In the genomic region with DNA sequence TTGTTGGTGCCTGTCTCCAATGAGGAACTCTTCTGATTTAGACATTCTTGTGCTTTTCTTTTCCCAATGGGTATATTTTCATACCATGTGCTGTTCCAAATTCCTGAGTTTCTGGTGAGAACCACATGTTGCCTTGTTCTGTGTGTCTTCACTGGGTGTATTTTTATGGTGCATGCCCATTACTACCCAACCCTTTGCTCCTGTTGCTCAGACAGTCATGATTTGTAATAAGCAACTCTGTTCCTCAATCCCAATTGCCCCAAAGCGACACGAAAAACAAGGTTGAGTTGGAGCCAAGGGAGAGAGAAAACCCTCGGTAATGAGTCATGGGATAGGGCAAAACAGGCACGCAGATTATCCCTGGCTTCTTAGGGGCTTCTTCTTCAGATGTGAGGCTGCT, we compare ENCODE assay signal across 27 cellular contexts.
DNase-seq lines count a peak whose midpoint lies in the region; ATAC-seq, FAIRE-seq and TF ChIP-seq lines count a peak whose summit lies in the region.
"Had no signal": no experiment of that assay in that cellular context is flagged by ENCODE, and none has a peak within 500 bp of the region (broad histone marks: within the 10 kb centered on the region; RNA-seq: fewer than 3 reads in every experiment).

No MANE protein-coding gene starts in this region.

- no peak for FAIRE-seq in H1 (lab: Jason Lieb, UNC)
- FAIRE-seq: A549, D721Med, GM19239, HTR-8/SVneo, RCC 7860 had no signal

- no peak overlapping the region for H3K14ac ChIP-seq in H1 (ENCODE audit: insufficient read length)

- H3K4me3 Mint-ChIP-seq in nephron = no peak overlapping the region
- H3K4me3 Mint-ChIP-seq: HFFc6 had no signal

- peak overlapping the region; percentile 16 to 72 (median 36) for H3K27ac Mint-ChIP-seq in nephron
- H3K27ac Mint-ChIP-seq: HFFc6 had no signal

- no peak overlapping the region for H3K4ac ChIP-seq in H1 (replicated peaks; ENCODE audit: insufficient read length, low read depth, low read length)

- intact Hi-C loops in left ventricle myocardium inferior (cut with micrococcal nuclease) (no loop called here), cardiac septum (cut with DNase I) (no loop called here), posterior vena cava (cut with DNase I) (no loop called here)

- no peak overlapping the region for H4K91ac ChIP-seq in H1 (replicated peaks; ENCODE audit: insufficient read length, low read length)

- no peak for TF ChIP-seq POLR2A in H1 (IDR thresholded peaks at IDR 0.05; ENCODE audit: control extremely low read depth in 1 of 2, low read depth in 2 of 2, low read length in 2 of 2)

- H3K27me3 Mint-ChIP-seq in nephron (ENCODE audit: low read depth) = peaks cover 15% of the 10 kb centered on the region

- no peak overlapping the region for H2BK12ac ChIP-seq in H1 (ENCODE audit: low read depth, low read length)

- H3K4me1 ChIP-seq in left ventricle myocardium inferior = peaks cover 19% of the 10 kb centered on the region
- H3K4me1 ChIP-seq in H1 (replicated peaks in 1 of 4; ENCODE audit: control insufficient read depth in 3 of 4, insufficient read depth in 4 of 4, low read length in 3 of 4) = no peaks in the 10 kb centered on the region
- H3K4me1 ChIP-seq: A549, BE2C had no signal

- H3K9ac ChIP-seq in H1 (replicated peaks in 1 of 4; ENCODE audit: extremely low read depth in 1 of 4, low read depth in 3 of 4, low read length in 3 of 4) = no peak overlapping the region

- no peaks in the 10 kb centered on the region for H3K36me3 ChIP-seq in left ventricle myocardium inferior
- no peaks in the 10 kb centered on the region for H3K36me3 ChIP-seq in H1 (ENCODE audit: control insufficient read depth in 2 of 4, insufficient read depth in 4 of 4, low read length in 3 of 4)
- H3K36me3 ChIP-seq: BE2C had no signal

- ATAC-seq in HG03045 (IDR thresholded peaks at IDR 0.05; ENCODE audit: unreplicated experiment) (no peak), GM18502 (IDR thresholded peaks at IDR 0.05; ENCODE audit: poor library complexity, unreplicated experiment) (no peak)
- ATAC-seq: A549 had no signal

- no peak overlapping the region for H2AK5ac ChIP-seq in H1 (ENCODE audit: low read depth, low read length)

- TF ChIP-seq RAD21 in H1 (IDR thresholded peaks at IDR 0.05 in 1 of 2, conservative IDR thresholded peaks at IDR 0.05 in 1 of 2; ENCODE audit: low read depth in 2 of 2, low read length in 2 of 2) = no peak

- no peak overlapping the region for H3K23ac ChIP-seq in H1 (ENCODE audit: insufficient read length)

- peaks cover 56% of the 10 kb centered on the region for H3K4me1 Mint-ChIP-seq in nephron

- H3K18ac ChIP-seq in H1 (ENCODE audit: extremely low read depth, low read length) = no peak overlapping the region

- no peak overlapping the region for H2BK5ac ChIP-seq in H1 (ENCODE audit: low read depth, low read length)

- peaks cover 5% of the 10 kb centered on the region for H3K9me3 ChIP-seq in left ventricle myocardium inferior (replicated peaks)
- H3K9me3 ChIP-seq in H1 (ENCODE audit: insufficient read depth in 2 of 2, low read depth in 1 of 2, low read length in 1 of 2) = no peaks in the 10 kb centered on the region
- H3K9me3 ChIP-seq: BE2C had no signal

- peaks cover 4% of the 10 kb centered on the region for H3K36me3 Mint-ChIP-seq in nephron (ENCODE audit: low read depth)

- H3K56ac ChIP-seq in H1 (replicated peaks; ENCODE audit: insufficient read length, low read depth, low read length) = no peak overlapping the region

- no peaks in the 10 kb centered on the region for H3K23me2 ChIP-seq in H1 (ENCODE audit: low read depth, low read length)

- CTCF ChIA-PET in H1 (lab: Charles Lee; ENCODE audit: partially characterized antibody) = interaction anchor here (0.5 to 1.1 kb wide), 2 partner anchors 16 to 570 kb away, joined by 3 to 4 read pairs; no protein-coding TSS in a partner anchor

- TF ChIP-seq EP300 in H1 (IDR thresholded peaks at IDR 0.05; ENCODE audit: borderline replicate concordance in 1 of 2, low read depth in 2 of 2, low read length in 2 of 2) = no peak

- DNase-seq in left ventricle myocardium inferior (no peak), cardiac septum (ENCODE audit: low spot score) (no peak), H1 (ENCODE audit: low read depth in 1 of 2, low spot score in 2 of 2) (no peak), posterior vena cava (ENCODE audit: low spot score) (no peak)
- DNase-seq: BE2C, DMS53, GDM1, H7, HFFc6, KG1, MV-4-11, NCI-H1694, NCI-H2081, NCI-H2171 treated with DMSO at 0.1 percent for 48 hours, NCI-H526, OCI-M1, SHP77 treated with DMSO at 0.1 percent for 48 hours, SW 1271 had no signal

- no peak overlapping the region for H4K8ac ChIP-seq in H1 (ENCODE audit: extremely low read depth, insufficient read depth, low read length)

- POLR2A ChIA-PET in H1 (lab: Charles Lee; ENCODE audit: partially characterized antibody) = no interaction called here

- peaks cover 16% of the 10 kb centered on the region for H3K9me3 Mint-ChIP-seq in nephron

- H3K27ac ChIP-seq in left ventricle myocardium inferior (replicated peaks) = peak overlapping the region; percentile 53
- H3K27ac ChIP-seq in H1 (ENCODE audit: low read depth, low read length) = no peak overlapping the region
- H3K27ac ChIP-seq: A549, SK-N-MC had no signal

- no peak overlapping the region for H2BK15ac ChIP-seq in H1 (ENCODE audit: low read length)

- TF ChIP-seq CTCF in left ventricle myocardium inferior (IDR thresholded peaks at IDR 0.05; ENCODE audit: borderline replicate concordance) (no peak), H1 (IDR thresholded peaks at IDR 0.05; ENCODE audit: control extremely low read depth in 1 of 3, insufficient read depth in 1 of 3, low read depth in 1 of 3, low read length in 3 of 3) (no peak), nephron (IDR thresholded peaks at IDR 0.05; ENCODE audit: unreplicated experiment in 3 of 3) (no peak)

- H3K4me2 ChIP-seq in H1 (ENCODE audit: insufficient read depth in 1 of 2, low read depth in 2 of 2, low read length in 2 of 2) = no peak overlapping the region
- H3K4me2 ChIP-seq: A549 had no signal

- H2BK20ac ChIP-seq in H1 (ENCODE audit: low read length) = no peak overlapping the region

- H3K79me2 ChIP-seq in H1 (ENCODE audit: control insufficient read depth in 1 of 2, insufficient read depth in 2 of 2, low read length in 2 of 2) = no peaks in the 10 kb centered on the region

- H4K20me1 ChIP-seq in H1 (replicated peaks in 1 of 2; ENCODE audit: control insufficient read depth in 1 of 2, insufficient read depth in 2 of 2, low read length in 2 of 2) = no peaks in the 10 kb centered on the region

- H4K5ac ChIP-seq in H1 (ENCODE audit: insufficient read length, low read depth, low read length) = no peak overlapping the region

- no peaks in the 10 kb centered on the region for H3K27me3 ChIP-seq in left ventricle myocardium inferior (ENCODE audit: low read depth)
- no peaks in the 10 kb centered on the region for H3K27me3 ChIP-seq in H1 (replicated peaks in 1 of 4; ENCODE audit: control insufficient read depth in 3 of 4, extremely low read depth in 1 of 4, insufficient read depth in 3 of 4, low read length in 3 of 4)
- H3K27me3 ChIP-seq: BE2C had no signal

- no peaks in the 10 kb centered on the region for H3K79me1 ChIP-seq in H1 (ENCODE audit: low read depth, low read length)

- H3K4me3 ChIP-seq in left ventricle myocardium inferior (no peak overlapping the region), H1 (ENCODE audit: extremely low read depth in 1 of 4, insufficient read depth in 2 of 4, low read depth in 3 of 4, low read length in 4 of 4) (no peak overlapping the region)
- H3K4me3 ChIP-seq: A549, SK-N-MC had no signal

- H2AFZ ChIP-seq in H1 (ENCODE audit: low read length) = 0 out of 2 replicates have a peak overlapping the region, but pooled peaks have one; percentile 43

- 92% methylated on average over 4 of the region's 4 CpGs; no CpG with 5 or more reads in 1 of the 2 experiments for WGBS in H1 (ENCODE audit: extremely low coverage in 1 of 2, insufficient coverage in 1 of 2, insufficient read length in 1 of 2, insufficient replicate concordance in 2 of 2, low coverage in 1 of 2, low lambda C conversion rate in 2 of 2, missing lambda C conversion rate in 1 of 2), 2 experiments

- H2BK120ac ChIP-seq in H1 (replicated peaks; ENCODE audit: low read depth, low read length) = no peak overlapping the region

TF ChIP-seq in H1, 55 proteins besides CTCF, POLR2A, EP300 and RAD21:
- TF ChIP-seq JUND (IDR thresholded peaks at IDR 0.05; ENCODE audit: low read length) (no peak), SRF (IDR thresholded peaks at IDR 0.05; ENCODE audit: low read depth, low read length) (no peak)
